Comparison of ENCODE assay signal across 15 cellular contexts in genomic region chr11:123543796-123544195, GRCh38.
DNase-seq lines count a peak whose midpoint lies in the region; ATAC-seq and TF ChIP-seq lines count a peak whose summit lies in the region.
"Had no signal": no experiment of that assay in that cellular context is flagged by ENCODE, and none has a peak within 500 bp of the region (broad histone marks: within the 10 kb centered on the region; RNA-seq: fewer than 3 reads in every experiment).

No MANE protein-coding gene starts in this region.

- TF ChIP-seq CTCF in left ventricle myocardium inferior (IDR thresholded peaks at IDR 0.05; ENCODE audit: borderline replicate concordance) (no peak), esophagus squamous epithelium (IDR thresholded peaks at IDR 0.05) (no peak), thyroid gland (IDR thresholded peaks at IDR 0.05) (no peak), GM13976 (IDR thresholded peaks at IDR 0.05; ENCODE audit: borderline replicate concordance, control extremely low read depth, extremely low read depth, insufficient read depth, missing control alignments) (no peak)

- H3K4me1 ChIP-seq in left ventricle myocardium inferior (peaks cover 27% of the 10 kb centered on the region), SJSA1 (replicated peaks) (peaks cover 58% of the 10 kb centered on the region), esophagus squamous epithelium (peaks cover 7 to 45% (median 18%) of the 10 kb centered on the region in 3 donors), thyroid gland (peaks cover 7 to 43% of the 10 kb centered on the region in 2 donors)
- H3K4me1 ChIP-seq: upper lobe of right lung had no signal

- no peak for ATAC-seq in Right ventricle myocardium inferior
- no peak for ATAC-seq in HG03439 (IDR thresholded peaks at IDR 0.05; ENCODE audit: unreplicated experiment)
- ATAC-seq: naive thymus-derived CD4-positive, alpha-beta T cell; upper lobe of right lung had no signal

- WGBS in esophagus squamous epithelium, 2 donors, result 33 to 37% methylated on average over 4 of the region's 4 CpGs
- 50 to 56% methylated on average over 4 of the region's 4 CpGs for WGBS in thyroid gland, 2 donors

- TF ChIP-seq POLR2A in esophagus squamous epithelium (IDR thresholded peaks at IDR 0.05) (no peak), thyroid gland (IDR thresholded peaks at IDR 0.05) (no peak)

- H3K9me3 ChIP-seq in left ventricle myocardium inferior (replicated peaks) (no peaks in the 10 kb centered on the region), SJSA1 (replicated peaks) (no peaks in the 10 kb centered on the region), esophagus squamous epithelium (no peaks in the 10 kb centered on the region), thyroid gland (no peaks in the 10 kb centered on the region)
- H3K9me3 ChIP-seq: Peyer's patch, upper lobe of right lung had no signal

- in situ Hi-C loops in GM13976 (cut with MboI; ENCODE audit: low sequenced_read_pairs, unreplicated experiment), result no loop called here

- intact Hi-C loops in left ventricle myocardium inferior (cut with micrococcal nuclease) (no loop called here), Right ventricle myocardium inferior (cut with DNase I) (no loop called here), esophagus squamous epithelium (cut with DNase I) (no loop called here), thyroid gland (cut with DNase I) (no loop called here)

- H3K36me3 ChIP-seq in left ventricle myocardium inferior (no peaks in the 10 kb centered on the region), SJSA1 (no peaks in the 10 kb centered on the region), esophagus squamous epithelium (no peaks in the 10 kb centered on the region), thyroid gland (no peaks in the 10 kb centered on the region)
- H3K36me3 ChIP-seq: Peyer's patch, upper lobe of right lung had no signal

- no peak for DNase-seq in left ventricle myocardium inferior
- DNase-seq in Right ventricle myocardium inferior (ENCODE audit: missing footprints), result no peak
- DNase-seq in SJSA1 (ENCODE audit: low read depth in 1 of 2, low spot score in 2 of 2), result peak; percentile 76 to 93
- DNase-seq in esophagus squamous epithelium (lab: John Stamatoyannopoulos, UW), result no peak
- peak; percentile 22 to 30 for DNase-seq in thyroid gland
- DNase-seq in GM13976 (ENCODE audit: low spot score), result no peak
- DNase-seq in substantia nigra (lab: John Stamatoyannopoulos, UW), result no peak
- DNase-seq: AML-193; H9; islet precursor cell; naive thymus-derived CD4-positive, alpha-beta T cell; NCI-H2227 treated with DMSO at 0.1 percent for 48 hours; Peyer's patch; upper lobe of right lung had no signal

- H3K4me3 ChIP-seq in left ventricle myocardium inferior (no peak overlapping the region), SJSA1 (no peak overlapping the region), esophagus squamous epithelium (no peak overlapping the region), thyroid gland (replicated peaks in 1 of 3) (no peak overlapping the region)
- H3K4me3 ChIP-seq: Peyer's patch, upper lobe of right lung had no signal

- H3K27ac ChIP-seq in left ventricle myocardium inferior (replicated peaks) (peak overlapping the region; percentile 70), SJSA1 (peak overlapping the region; percentile 97), esophagus squamous epithelium (peak overlapping the region in 3 of 4 donors; percentile 8 to 53 (median 44)), thyroid gland (peak overlapping the region in 2 of 3 donors; percentile 48 to 71), substantia nigra (ENCODE audit: low read depth, low read length, poor library complexity, severe bottlenecking) (no peak overlapping the region)
- H3K27ac ChIP-seq: Peyer's patch, upper lobe of right lung had no signal

- H3K27me3 ChIP-seq in left ventricle myocardium inferior (ENCODE audit: low read depth) (no peaks in the 10 kb centered on the region), SJSA1 (replicated peaks) (no peaks in the 10 kb centered on the region), esophagus squamous epithelium (no peaks in the 10 kb centered on the region), thyroid gland (no peaks in the 10 kb centered on the region)
- H3K27me3 ChIP-seq: Peyer's patch, upper lobe of right lung had no signal

Comparison
In these comparisons a context has a peak if more than half of its experiments do, and no peak if none do; other contexts are left out.
1. DNase-seq: peak in SJSA1 (2 of 2) and thyroid gland (2 of 2); none in left ventricle myocardium inferior (single experiment), Right ventricle myocardium inferior (single experiment), esophagus squamous epithelium (single experiment), GM13976 (single experiment) and substantia nigra (0 of 49).